21 cellular contexts compared by ENCODE assay signal in genomic region chr5:53002491-53002890, GRCh38.
"Had no signal": no experiment of that assay in that cellular context is flagged by ENCODE, and none has a peak within 500 bp of the region (broad histone marks: within the 10 kb centered on the region; RNA-seq: fewer than 3 reads in every experiment).

No MANE protein-coding gene starts in this region.

- ATAC-seq: mucosa of descending colon; naive thymus-derived CD4-positive, alpha-beta T cell; natural killer cell treated with Interleukin-12 subunit alpha and Interleukin-12 subunit beta and Interleukin-15 and Interleukin-18, amount 100 ng/mL, for 72 hours; sciatic nerve; stimulated activated effector memory CD8-positive, alpha-beta T cell treated with anti-CD3 and anti-CD28 coated beads, Interleukin-12 subunit alpha, Interleukin-12 subunit beta, amount 100 ng/mL, for 72 hours had no signal

- H3K27ac ChIP-seq: left ventricle myocardium inferior, ovary, right atrium auricular region, skin epidermis, uterus had no signal

- H3K9me3 ChIP-seq: left ventricle myocardium inferior, mucosa of descending colon, ovary, right atrium auricular region, tibial nerve, uterus had no signal

- H3K27me3 ChIP-seq: ovary, right atrium auricular region, tibial nerve, uterus had no signal

- H3K36me3 ChIP-seq: left ventricle myocardium inferior, ovary, right atrium auricular region, tibial nerve, uterus had no signal

- H3K4me3 ChIP-seq: left ventricle myocardium inferior, lung, mucosa of descending colon, ovary, right atrium auricular region, skin epidermis, tibial nerve, uterus had no signal

- H3K4me1 ChIP-seq: right atrium auricular region, uterus had no signal

- DNase-seq: islet precursor cell; left ventricle myocardium inferior; mesendoderm; midbrain; mucosa of descending colon; naive thymus-derived CD4-positive, alpha-beta T cell; ovary; stimulated activated CD4-positive, alpha-beta T cell treated with anti-CD3 and anti-CD28 coated beads, Interleukin-12 subunit alpha, Interleukin-12 subunit beta, amount 100 ng/mL, for 4 hours; stimulated activated CD4-positive, alpha-beta T cell treated with anti-CD3 and anti-CD28 coated beads, Interleukin-15, amount 100 ng/mL, for 24 hours; stimulated activated CD4-positive, alpha-beta T cell treated with anti-CD3 and anti-CD28 coated beads, Interleukin-2, amount 100 ng/mL, for 24 hours; stimulated activated CD4-positive, alpha-beta T cell treated with anti-CD3 and anti-CD28 coated beads, Interleukin-4, amount 100 ng/mL, for 1 hour; stimulated activated naive CD4-positive, alpha-beta T cell; substantia nigra; uterus had no signal
